ENCODE assay signal across 11 cellular contexts in the genomic region with DNA sequence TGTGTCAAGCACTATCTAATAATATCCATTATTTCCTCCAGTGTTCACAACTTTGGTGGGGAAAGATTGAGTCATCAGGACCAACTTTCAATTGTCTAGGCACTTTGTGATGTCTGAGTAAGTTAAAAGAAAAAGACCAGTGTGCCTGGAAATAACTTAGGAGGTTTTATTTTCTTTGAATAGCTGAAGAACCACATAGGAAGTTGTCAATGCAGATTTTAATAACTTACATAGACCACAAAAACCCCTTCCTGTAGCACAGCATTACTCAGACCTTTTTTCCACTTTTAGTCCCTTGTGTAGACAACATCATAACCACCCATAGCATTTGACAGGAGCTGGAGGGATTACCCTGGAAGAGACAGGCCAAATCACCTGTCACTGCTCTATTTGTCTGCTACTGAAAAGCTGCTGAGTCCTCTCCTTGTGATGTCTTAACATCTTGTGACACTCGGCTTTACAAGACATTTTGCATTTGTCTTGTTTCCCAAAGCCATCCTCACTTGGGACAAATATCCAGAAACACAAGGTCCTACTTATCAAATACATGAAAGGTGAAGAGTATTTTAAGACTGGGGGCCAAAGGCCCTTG.
DNase-seq lines count a peak whose midpoint lies in the region; ATAC-seq and TF ChIP-seq lines count a peak whose summit lies in the region.
"Had no signal": no experiment of that assay in that cellular context is flagged by ENCODE, and none has a peak within 500 bp of the region (broad histone marks: within the 10 kb centered on the region; RNA-seq: fewer than 3 reads in every experiment).

No MANE protein-coding gene starts in this region.

- ATAC-seq in activated T-cell treated with anti-CD3 and anti-CD28 coated beads, Interleukin-2, amount 50 U/mL, for 72 hours (replicated peaks in 1 of 2), result peak; percentile 79 to 89
- ATAC-seq in HG02678 (IDR thresholded peaks at IDR 0.05; ENCODE audit: unreplicated experiment) (peak; percentile 98), HG03575 (IDR thresholded peaks at IDR 0.05; ENCODE audit: extremely low read depth, insufficient number of reproducible peaks, low FRiP score, unreplicated experiment) (peak; percentile 92), upper lobe of left lung (ENCODE audit: low FRiP score in 2 of 2) (no peak)
- peak; percentile 93 for ATAC-seq in stimulated activated effector memory CD8-positive, alpha-beta T cell treated with anti-CD3 and anti-CD28 coated beads, Interleukin-12 subunit alpha, Interleukin-12 subunit beta, amount 100 ng/mL, for 72 hours

- no peaks in the 10 kb centered on the region for H3K4me1 ChIP-seq in upper lobe of left lung
- H3K4me1 ChIP-seq: right atrium auricular region had no signal

- H3K9me3 ChIP-seq in upper lobe of left lung, result peaks cover 0 to 2% (median 0%) of the 10 kb centered on the region in 4 donors
- H3K9me3 ChIP-seq: MG63, right atrium auricular region had no signal

- peak overlapping the region; percentile 65 for H3K27ac Mint-ChIP-seq in activated T-cell treated with anti-CD3 and anti-CD28 coated beads, Interleukin-2, amount 50 U/mL, for 72 hours
- peak overlapping the region; percentile 50 for H3K27ac Mint-ChIP-seq in stimulated activated effector memory CD8-positive, alpha-beta T cell treated with anti-CD3 and anti-CD28 coated beads, Interleukin-12 subunit alpha, Interleukin-12 subunit beta, amount 100 ng/mL, for 72 hours
- H3K27ac Mint-ChIP-seq in endothelial cell (ENCODE audit: unreplicated experiment), result no peak overlapping the region
- H3K27ac Mint-ChIP-seq: stimulated activated naive CD8-positive, alpha-beta T cell treated with anti-CD3 and anti-CD28 coated beads, Interleukin-15, Interleukin-2, amounts not matched to agents 100 ng/mL and 50 ng/mL, for 24 hours had no signal

- H3K4me3 ChIP-seq in upper lobe of left lung, result no peak overlapping the region
- H3K4me3 ChIP-seq: MG63, right atrium auricular region had no signal

- H3K27me3 Mint-ChIP-seq in activated T-cell treated with anti-CD3 and anti-CD28 coated beads, Interleukin-2, amount 50 U/mL, for 72 hours (ENCODE audit: low read depth), result no peaks in the 10 kb centered on the region
- H3K27me3 Mint-ChIP-seq in endothelial cell (ENCODE audit: unreplicated experiment), result no peaks in the 10 kb centered on the region

- peak overlapping the region in 1 of 2 donors; percentile 19 for H3K4me3 Mint-ChIP-seq in activated T-cell treated with anti-CD3 and anti-CD28 coated beads, Interleukin-2, amount 50 U/mL, for 72 hours
- H3K4me3 Mint-ChIP-seq in stimulated activated effector memory CD8-positive, alpha-beta T cell treated with anti-CD3 and anti-CD28 coated beads, Interleukin-12 subunit alpha, Interleukin-12 subunit beta, amount 100 ng/mL, for 72 hours, result no peak overlapping the region
- H3K4me3 Mint-ChIP-seq in endothelial cell (ENCODE audit: unreplicated experiment), result no peak overlapping the region
- H3K4me3 Mint-ChIP-seq: stimulated activated naive CD8-positive, alpha-beta T cell treated with anti-CD3 and anti-CD28 coated beads, Interleukin-15, Interleukin-2, amounts not matched to agents 100 ng/mL and 50 ng/mL, for 24 hours had no signal

- H3K36me3 ChIP-seq in upper lobe of left lung, result no peaks in the 10 kb centered on the region
- H3K36me3 ChIP-seq: MG63, right atrium auricular region had no signal

- peaks cover 15% of the 10 kb centered on the region for H3K4me1 Mint-ChIP-seq in activated T-cell treated with anti-CD3 and anti-CD28 coated beads, Interleukin-2, amount 50 U/mL, for 72 hours (ENCODE audit: low read depth)
- H3K4me1 Mint-ChIP-seq in stimulated activated effector memory CD8-positive, alpha-beta T cell treated with anti-CD3 and anti-CD28 coated beads, Interleukin-12 subunit alpha, Interleukin-12 subunit beta, amount 100 ng/mL, for 72 hours, result peaks cover 20% of the 10 kb centered on the region
- no peaks in the 10 kb centered on the region for H3K4me1 Mint-ChIP-seq in endothelial cell (ENCODE audit: unreplicated experiment)

- H3K27me3 ChIP-seq in upper lobe of left lung, result no peaks in the 10 kb centered on the region
- H3K27me3 ChIP-seq: MG63, right atrium auricular region had no signal

- no peak for TF ChIP-seq POLR2A in upper lobe of left lung (IDR thresholded peaks at IDR 0.05)

- DNase-seq in activated T-cell treated with anti-CD3 and anti-CD28 coated beads, Interleukin-2, amount 50 U/mL, for 72 hours, result peak in 1 of 2 donors; percentile 1
- no peak for DNase-seq in activated T-cell treated with anti-CD3 and anti-CD28 coated beads, Interleukin-2, amount 50 U/mL, for 48 hours
- DNase-seq in stimulated activated effector memory CD8-positive, alpha-beta T cell treated with anti-CD3 and anti-CD28 coated beads, Interleukin-12 subunit alpha, Interleukin-12 subunit beta, amount 100 ng/mL, for 72 hours (ENCODE audit: low spot score in 2 of 2), result peak in 1 of 2 donors; percentile 52
- DNase-seq in SW 1271 (lab: John Stamatoyannopoulos, UW) (no peak), endothelial cell (ENCODE audit: low spot score) (no peak), upper lobe of left lung (no peak)
- DNase-seq: MG63 had no signal

- peaks cover 0 to 3% of the 10 kb centered on the region in 2 donors for H3K36me3 Mint-ChIP-seq in activated T-cell treated with anti-CD3 and anti-CD28 coated beads, Interleukin-2, amount 50 U/mL, for 72 hours (ENCODE audit: insufficient read depth in 2 of 2)
- H3K36me3 Mint-ChIP-seq in stimulated activated effector memory CD8-positive, alpha-beta T cell treated with anti-CD3 and anti-CD28 coated beads, Interleukin-12 subunit alpha, Interleukin-12 subunit beta, amount 100 ng/mL, for 72 hours, result peaks cover 6% of the 10 kb centered on the region
- no peaks in the 10 kb centered on the region for H3K36me3 Mint-ChIP-seq in endothelial cell (ENCODE audit: low read depth, unreplicated experiment)

- TF ChIP-seq CTCF in endothelial cell (IDR thresholded peaks at IDR 0.05; ENCODE audit: unreplicated experiment), result no peak
- no peak for TF ChIP-seq CTCF in upper lobe of left lung (IDR thresholded peaks at IDR 0.05)

- 44 to 50% methylated on average over 1 of the region's 1 CpG for WGBS in upper lobe of left lung, 2 donors

- no peak for TF ChIP-seq EP300 in upper lobe of left lung (IDR thresholded peaks at IDR 0.05)

- peaks cover 0 to 3% of the 10 kb centered on the region in 2 donors for H3K9me3 Mint-ChIP-seq in activated T-cell treated with anti-CD3 and anti-CD28 coated beads, Interleukin-2, amount 50 U/mL, for 72 hours
- peaks cover 4% of the 10 kb centered on the region for H3K9me3 Mint-ChIP-seq in stimulated activated effector memory CD8-positive, alpha-beta T cell treated with anti-CD3 and anti-CD28 coated beads, Interleukin-12 subunit alpha, Interleukin-12 subunit beta, amount 100 ng/mL, for 72 hours
- no peaks in the 10 kb centered on the region for H3K9me3 Mint-ChIP-seq in endothelial cell (ENCODE audit: unreplicated experiment)

- H3K27ac ChIP-seq in upper lobe of left lung, result no peak overlapping the region
- H3K27ac ChIP-seq: right atrium auricular region had no signal

Comparison
In these comparisons a context has a peak if more than half of its experiments do, and no peak if none do; other contexts are left out.
1. ATAC-seq: peak in activated T-cell treated with anti-CD3 and anti-CD28 coated beads, Interleukin-2, amount 50 U/mL, for 72 hours (2 of 2), HG02678 (single experiment), HG03575 (single experiment) and stimulated activated effector memory CD8-positive, alpha-beta T cell treated with anti-CD3 and anti-CD28 coated beads, Interleukin-12 subunit alpha, Interleukin-12 subunit beta, amount 100 ng/mL, for 72 hours (single experiment); none in upper lobe of left lung (0 of 2).